In the genomic region with DNA sequence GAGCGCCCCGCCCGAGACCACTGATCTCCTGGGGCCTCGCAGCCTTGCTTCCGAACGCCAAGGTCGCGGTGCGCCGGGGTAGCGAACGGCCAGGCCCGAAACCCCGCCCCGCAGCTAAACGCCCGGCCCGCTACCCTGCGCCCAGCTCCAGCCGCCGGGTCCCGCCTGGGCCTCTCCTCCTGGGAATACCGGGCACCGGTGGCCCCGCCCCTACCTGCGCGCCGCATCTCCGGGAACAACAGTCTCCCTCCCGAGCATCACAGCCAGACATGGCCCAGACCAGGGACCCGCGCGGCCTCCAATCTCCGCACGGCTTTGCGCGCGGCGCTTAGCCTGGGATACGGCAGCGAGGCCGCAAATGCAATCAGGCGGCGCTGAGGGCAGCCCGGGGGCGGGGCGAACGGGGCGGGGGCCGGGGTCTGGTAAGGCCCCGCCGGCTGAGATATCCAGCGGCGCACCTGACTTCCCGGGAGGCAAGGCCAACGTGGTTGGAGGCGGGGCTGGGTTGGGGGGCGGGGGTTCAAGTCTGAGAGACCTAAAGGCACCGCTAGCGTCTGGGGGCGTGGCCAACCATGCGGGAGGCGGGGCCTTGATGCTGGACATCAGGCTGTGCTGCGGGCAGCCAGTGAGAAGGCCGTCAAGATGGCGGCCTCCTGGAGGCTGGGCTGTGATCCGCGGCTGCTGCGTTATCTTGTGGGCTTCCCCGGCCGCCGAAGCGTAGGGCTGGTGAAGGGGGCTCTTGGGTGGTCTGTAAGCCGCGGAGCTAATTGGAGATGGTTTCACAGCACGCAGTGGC, we compare ENCODE assay signal across 8 cellular contexts. TPM values are rescaled to one million over a fixed set of nuclear protein-coding genes. Genes with fewer than 3 reads are reported as not detected.
DNase-seq lines count a peak whose midpoint lies in the region; ATAC-seq and TF ChIP-seq lines count a peak whose summit lies in the region.

TSS of gene APIP (minus strand) at position 366 of the 796 bp plus-strand sequence. CDS start at position 271, 95 bp downstream.
TSS of gene PDHX (plus strand) at position 605 of the 796 bp plus-strand sequence. CDS start at position 643, 38 bp downstream.

- TF ChIP-seq CTCF in hepatocyte (IDR thresholded peaks at IDR 0.05; ENCODE audit: poor library complexity) = no peak

- H3K4me1 ChIP-seq in hepatocyte (ENCODE audit: insufficient read depth) = peaks cover 23% of the 10 kb centered on the region
- H3K4me1 ChIP-seq in aorta (ENCODE audit: control insufficient read depth in 1 of 2, insufficient read depth in 2 of 2, low read length in 2 of 2) = no peaks in the 10 kb centered on the region

- H3K79me2 ChIP-seq in hepatocyte = peaks cover 69% of the 10 kb centered on the region

- peak; percentile 66 for DNase-seq in NCI-H2081 treated with DMSO at 0.1 percent for 48 hours (lab: John Stamatoyannopoulos, UW)
- peak; percentile 97 for DNase-seq in T1000 (lab: John Stamatoyannopoulos, UW)
- peak; percentile 100 for DNase-seq in astrocyte of the hippocampus (ENCODE audit: low read depth, low spot score)
- peak; percentile 99 for DNase-seq in hepatocyte (ENCODE audit: low spot score)
- peak; percentile 94 for DNase-seq in renal cortical epithelial cell (ENCODE audit: low read depth)
- peak; percentile 99 to 100 for DNase-seq in aorta

- intact Hi-C loops in aorta (cut with DNase I) = no loop called here

- H3K36me3 ChIP-seq in hepatocyte (replicated peaks; ENCODE audit: insufficient read depth, low read depth) = no peaks in the 10 kb centered on the region
- H3K36me3 ChIP-seq in aorta (ENCODE audit: control insufficient read depth in 1 of 2, insufficient read depth in 2 of 2, low read length in 1 of 2) = no peaks in the 10 kb centered on the region

- H3K27me3 ChIP-seq in hepatocyte (no peaks in the 10 kb centered on the region), aorta (ENCODE audit: control insufficient read depth in 1 of 2, insufficient read depth in 2 of 2, low read length in 1 of 2) (no peaks in the 10 kb centered on the region)

- WGBS in hepatocyte (ENCODE audit: low lambda C conversion rate, missing lambda C conversion rate) = 1% methylated on average over 60 of the region's 76 CpGs
- 0 to 1% methylated on average over 74 to 76 of the region's 76 CpGs for WGBS in aorta, 2 donors

- H3K9me2 ChIP-seq in hepatocyte (replicated peaks; ENCODE audit: insufficient read depth) = no peaks in the 10 kb centered on the region

- H3K9me3 ChIP-seq in hepatocyte (ENCODE audit: low read depth) (no peaks in the 10 kb centered on the region), aorta (ENCODE audit: control insufficient read depth, low read length) (no peaks in the 10 kb centered on the region)

- H3K4me2 ChIP-seq in hepatocyte = peak within 1 kb of the TSS; percentile 89

- peaks cover 17% of the 10 kb centered on the region for H4K20me1 ChIP-seq in hepatocyte (ENCODE audit: insufficient read depth, poor library complexity, severe bottlenecking)

- H3K27ac ChIP-seq in hepatocyte (peak within 1 kb of the TSS; percentile 99), aorta (ENCODE audit: low read depth in 1 of 2, low read length in 2 of 2) (peak within 1 kb of the TSS; percentile 34 to 88)

- peak within 1 kb of the TSS; percentile 89 for H2AFZ ChIP-seq in hepatocyte

- ATAC-seq in GM18519 (IDR thresholded peaks at IDR 0.05; ENCODE audit: low FRiP score, unreplicated experiment) = peak; percentile 90
- peak; percentile 96 for ATAC-seq in HG03045 (IDR thresholded peaks at IDR 0.05; ENCODE audit: unreplicated experiment)
- peak; percentile 98 for ATAC-seq in aorta (ENCODE audit: low FRiP score)

- peak within 1 kb of the TSS; percentile 89 for H3K4me3 ChIP-seq in hepatocyte
- H3K4me3 ChIP-seq in aorta (ENCODE audit: low read length in 2 of 2) = peak within 1 kb of the TSS; percentile 64 to 84

RNA-seq across cellular contexts. Expression of gene APIP, which starts in this region (rescaled TPM):
- total RNA-seq in hepatocyte = 26.8 and 30.6 TPM in 2 replicates
- polyA plus RNA-seq in hepatocyte = 21.5 and 25.9 TPM in 2 replicates
- total RNA-seq in renal cortical epithelial cell = 28.5 and 35.8 TPM in 2 replicates
- total RNA-seq in aorta = 10 to 100 TPM; 25.0 to 26.0 TPM
- 10 to 100 TPM; 20.0 to 25.3 TPM for polyA plus RNA-seq in aorta

RNA-seq across cellular contexts. Expression of gene PDHX, which starts in this region (rescaled TPM):
- total RNA-seq in hepatocyte (44.8 TPM in 2 replicates), renal cortical epithelial cell (52.1 and 67.6 TPM in 2 replicates), aorta (10 to 100 TPM; 30.5 to 38.2 TPM)
- polyA plus RNA-seq in hepatocyte (46.8 and 51.6 TPM in 2 replicates), aorta (10 to 100 TPM; 10.7 to 15.3 TPM)

Comparison
In these comparisons a context has a peak if more than half of its experiments do, and no peak if none do; other contexts are left out.
1. Peak in every context shown above with its lines: DNase-seq, ATAC-seq, H3K4me3 ChIP-seq and H3K27ac ChIP-seq.